8 cellular contexts compared by ENCODE assay signal in genomic region chr14:21913759-21914158, GRCh38.
DNase-seq lines count a peak whose midpoint lies in the region; ATAC-seq and TF ChIP-seq lines count a peak whose summit lies in the region.

No MANE protein-coding gene starts in this region.

- no peaks in the 10 kb centered on the region for H3K36me3 ChIP-seq in GM23338 (ENCODE audit: insufficient read depth)

- no peak overlapping the region for H3K27ac ChIP-seq in GM23338 (ENCODE audit: low read depth)
- H3K27ac ChIP-seq in dorsolateral prefrontal cortex = no peak overlapping the region

- H3K4me1 Mint-ChIP-seq in GM23338 (peaks cover 2% of the 10 kb centered on the region; the same call in 1 of the 3 replicates), memory B cell (peaks cover 8% of the 10 kb centered on the region)

- H3K27me3 ChIP-seq in GM23338 (ENCODE audit: insufficient read depth) = no peaks in the 10 kb centered on the region
- H3K27me3 ChIP-seq in dorsolateral prefrontal cortex = peaks cover 0 to 25% (median under 1%) of the 10 kb centered on the region in 45 donors

- no peaks in the 10 kb centered on the region for H4K20me1 ChIP-seq in GM23338 (replicated peaks; ENCODE audit: insufficient read depth)

- H3K4me3 Mint-ChIP-seq in GM23338 (no peak overlapping the region), memory B cell (no peak overlapping the region)

- H3K27ac Mint-ChIP-seq in GM23338 = no peak overlapping the region
- no peak overlapping the region for H3K27ac Mint-ChIP-seq in memory B cell

- H3K4me3 ChIP-seq in GM23338 (no peak overlapping the region), dorsolateral prefrontal cortex (no peak overlapping the region)

- no peaks in the 10 kb centered on the region for H3K79me2 ChIP-seq in GM23338 (replicated peaks; ENCODE audit: insufficient read depth)

- H3K36me3 Mint-ChIP-seq in GM23338 (ENCODE audit: low read depth) (no peaks in the 10 kb centered on the region), memory B cell (no peaks in the 10 kb centered on the region)

- DNase-seq in COLO668 (lab: John Stamatoyannopoulos, UW; ENCODE audit: unreplicated experiment) = peak; percentile 35
- peak; percentile 97 for DNase-seq in GM23338 (ENCODE audit: low spot score)
- DNase-seq in NCI-H2227 treated with DMSO at 0.1 percent for 48 hours (lab: John Stamatoyannopoulos, UW) = peak; percentile 10
- DNase-seq in activated CD4-positive, alpha-beta T cell treated with anti-CD3 and anti-CD28 coated beads for 1 hour = peak; percentile 58
- peak in 3 of 10 donors; percentile 8 to 53 (median 50) for DNase-seq in dorsolateral prefrontal cortex
- DNase-seq in memory B cell (ENCODE audit: low spot score in 2 of 2) = peak; percentile 67 to 76
- DNase-seq in stimulated activated CD8-positive, alpha-beta memory T cell treated with anti-CD3 and anti-CD28 coated beads, Interleukin-7, amount 100 ng/mL, for 1 hour (ENCODE audit: low read depth in 2 of 2) = peak; percentile 43 to 49

- TF ChIP-seq CTCF in GM23338 (conservative IDR thresholded peaks at IDR 0.05; ENCODE audit: low read depth in 2 of 2) (peak; percentile 78 to 86), dorsolateral prefrontal cortex (IDR thresholded peaks at IDR 0.05 in 54 of 56, conservative IDR thresholded peaks at IDR 0.05 in 2 of 56; ENCODE audit: low read depth in 1 of 56, partially characterized antibody in 56 of 56) (peak in 55 of 56 donors; percentile 31 to 85 (median 65))

- no peaks in the 10 kb centered on the region for H3F3A ChIP-seq in GM23338 (replicated peaks; ENCODE audit: low read depth)

- no peak overlapping the region for H3K4me2 ChIP-seq in GM23338

- H3K4me1 ChIP-seq in GM23338 (ENCODE audit: insufficient read depth) = no peaks in the 10 kb centered on the region

- no peak overlapping the region for H2AFZ ChIP-seq in GM23338

- ATAC-seq in GM23338 (peak; percentile 99), memory B cell (ENCODE audit: low read depth) (peak; percentile 84), GM19324 (IDR thresholded peaks at IDR 0.05; ENCODE audit: low FRiP score, unreplicated experiment) (no peak)

- H3K9me2 ChIP-seq in GM23338 (ENCODE audit: insufficient read depth) = no peaks in the 10 kb centered on the region

- intact Hi-C loops in dorsolateral prefrontal cortex (cut with DNase I) = no loop called here

- H3K27me3 Mint-ChIP-seq in GM23338 (ENCODE audit: insufficient read depth, low read depth, poor library complexity) (peaks cover 3% of the 10 kb centered on the region), memory B cell (peaks cover 5% of the 10 kb centered on the region)

- H3K9me3 Mint-ChIP-seq in GM23338 (no peaks in the 10 kb centered on the region), memory B cell (no peaks in the 10 kb centered on the region)

TF ChIP-seq in GM23338, 12 proteins besides CTCF, POLR2A, EP300 and RAD21 (continues in another document):
- no peak for TF ChIP-seq JUNB (IDR thresholded peaks at IDR 0.05; ENCODE audit: unreplicated experiment)
- TF ChIP-seq ETS1 (IDR thresholded peaks at IDR 0.05) = no peak
- no peak for TF ChIP-seq REST (IDR thresholded peaks at IDR 0.05; ENCODE audit: unreplicated experiment)
- TF ChIP-seq ZNF114 (CRISPR knock-in tag; IDR thresholded peaks at IDR 0.05) = no peak
- TF ChIP-seq ZNF331 (CRISPR knock-in tag; IDR thresholded peaks at IDR 0.05; ENCODE audit: low read depth) = no peak
- TF ChIP-seq CREB1 (CRISPR knock-in tag; IDR thresholded peaks at IDR 0.05; ENCODE audit: low read depth) = no peak
- TF ChIP-seq EZH2phosphoT487 (IDR thresholded peaks at IDR 0.05; ENCODE audit: unreplicated experiment) = no peak
- TF ChIP-seq STAT1 (IDR thresholded peaks at IDR 0.05; ENCODE audit: unreplicated experiment) = no peak
- TF ChIP-seq ZNF462 (CRISPR knock-in tag; IDR thresholded peaks at IDR 0.05) = no peak
